In the genomic region with DNA sequence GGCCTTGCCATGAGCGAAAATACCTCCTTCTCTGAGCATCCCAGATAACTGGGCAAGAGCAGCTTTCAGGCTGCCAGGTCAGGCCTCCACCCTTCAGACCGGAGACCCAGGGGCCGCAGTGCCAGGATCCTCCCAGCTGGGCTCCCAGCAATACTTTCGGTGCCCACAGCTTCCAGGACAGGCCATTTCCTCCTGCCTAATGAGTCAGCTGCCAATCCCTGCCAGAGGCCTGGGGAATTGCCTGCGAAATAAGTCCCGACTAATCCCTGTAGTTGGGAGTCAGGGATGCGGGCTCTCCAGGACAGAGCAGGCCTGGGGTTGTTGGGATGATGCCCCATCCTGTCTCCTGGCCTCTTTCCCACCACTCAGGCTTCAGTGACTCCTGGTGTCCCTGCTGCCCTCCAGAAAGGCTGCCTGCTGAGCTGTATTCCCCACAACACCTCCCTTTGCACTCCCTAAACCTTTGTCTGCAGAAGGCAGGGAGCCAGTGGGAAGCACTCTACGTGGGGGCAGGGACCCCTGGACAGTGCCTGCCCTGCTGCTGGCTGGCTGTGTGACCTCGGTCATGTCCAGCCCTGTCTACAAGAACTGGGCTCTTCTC, we compare ENCODE assay signal across 12 cellular contexts.
DNase-seq lines count a peak whose midpoint lies in the region; ATAC-seq and FAIRE-seq lines count a peak whose summit lies in the region.
"Had no signal": no experiment of that assay in that cellular context is flagged by ENCODE, and none has a peak within 500 bp of the region (broad histone marks: within the 10 kb centered on the region; RNA-seq: fewer than 3 reads in every experiment).

No MANE protein-coding gene starts in this region.

- FAIRE-seq in HTR-8/SVneo (lab: Jason Lieb, UNC): no peak
- FAIRE-seq: GM12878 had no signal

- peak overlapping the region; percentile 26 for H3K27ac ChIP-seq in caudate nucleus (ENCODE audit: low read depth, low read length)
- H3K27ac ChIP-seq: 22Rv1 had no signal

- no peak overlapping the region for H3K4me3 Mint-ChIP-seq in stimulated activated effector memory CD8-positive, alpha-beta T cell treated with anti-CD3 and anti-CD28 coated beads, Interleukin-12 subunit alpha, Interleukin-12 subunit beta, amount 100 ng/mL, for 72 hours
- H3K4me3 Mint-ChIP-seq in T-helper 2 cell treated with Interferon-gamma antibody and Interleukin-4, amounts not matched to agents 5 μg/mL and 100 μg/mL, for 36 hours: no peak overlapping the region

- no peak overlapping the region for H3K27ac Mint-ChIP-seq in stimulated activated effector memory CD8-positive, alpha-beta T cell treated with anti-CD3 and anti-CD28 coated beads, Interleukin-12 subunit alpha, Interleukin-12 subunit beta, amount 100 ng/mL, for 72 hours
- no peak overlapping the region for H3K27ac Mint-ChIP-seq in T-helper 2 cell treated with Interferon-gamma antibody and Interleukin-4, amounts not matched to agents 5 μg/mL and 100 μg/mL, for 36 hours

- no peaks in the 10 kb centered on the region for H3K9me3 Mint-ChIP-seq in stimulated activated effector memory CD8-positive, alpha-beta T cell treated with anti-CD3 and anti-CD28 coated beads, Interleukin-12 subunit alpha, Interleukin-12 subunit beta, amount 100 ng/mL, for 72 hours
- no peaks in the 10 kb centered on the region for H3K9me3 Mint-ChIP-seq in T-helper 2 cell treated with Interferon-gamma antibody and Interleukin-4, amounts not matched to agents 5 μg/mL and 100 μg/mL, for 36 hours

- DNase-seq in 8988T (peak; percentile 49), HTR-8/SVneo (ENCODE audit: insufficient read length, low spot score) (peak; percentile 31), caudate nucleus (lab: John Stamatoyannopoulos, UW) (peak in 23 of 61 donors; percentile 6 to 73 (median 24)), iris pigment epithelial cell (ENCODE audit: low read depth) (peak; percentile 7), UCSD-AML1 (lab: John Stamatoyannopoulos, UW; ENCODE audit: unreplicated experiment) (no peak)
- DNase-seq in stimulated activated effector memory CD8-positive, alpha-beta T cell treated with anti-CD3 and anti-CD28 coated beads, Interleukin-12 subunit alpha, Interleukin-12 subunit beta, amount 100 ng/mL, for 72 hours (ENCODE audit: low spot score in 2 of 2): no peak
- no peak for DNase-seq in T-helper 2 cell treated with Interferon-gamma antibody and Interleukin-4, amounts not matched to agents 5 μg/mL and 100 μg/mL, for 36 hours (ENCODE audit: low spot score)
- DNase-seq: NCI-H1694 treated with DMSO at 0.1 percent for 48 hours; stimulated activated CD8-positive, alpha-beta memory T cell treated with anti-CD3 and anti-CD28 coated beads, Interleukin-4, amount 100 ng/mL, for 48 hours had no signal

- no peaks in the 10 kb centered on the region for H3K36me3 Mint-ChIP-seq in stimulated activated effector memory CD8-positive, alpha-beta T cell treated with anti-CD3 and anti-CD28 coated beads, Interleukin-12 subunit alpha, Interleukin-12 subunit beta, amount 100 ng/mL, for 72 hours
- H3K36me3 Mint-ChIP-seq in T-helper 2 cell treated with Interferon-gamma antibody and Interleukin-4, amounts not matched to agents 5 μg/mL and 100 μg/mL, for 36 hours (ENCODE audit: low read depth): no peaks in the 10 kb centered on the region

- no peaks in the 10 kb centered on the region for H3K4me1 Mint-ChIP-seq in stimulated activated effector memory CD8-positive, alpha-beta T cell treated with anti-CD3 and anti-CD28 coated beads, Interleukin-12 subunit alpha, Interleukin-12 subunit beta, amount 100 ng/mL, for 72 hours
- H3K4me1 Mint-ChIP-seq in T-helper 2 cell treated with Interferon-gamma antibody and Interleukin-4, amounts not matched to agents 5 μg/mL and 100 μg/mL, for 36 hours (ENCODE audit: low read depth): no peaks in the 10 kb centered on the region

- H3K27me3 Mint-ChIP-seq in T-helper 2 cell treated with Interferon-gamma antibody and Interleukin-4, amounts not matched to agents 5 μg/mL and 100 μg/mL, for 36 hours (ENCODE audit: low read depth): no peaks in the 10 kb centered on the region

- ATAC-seq in stimulated activated effector memory CD8-positive, alpha-beta T cell treated with anti-CD3 and anti-CD28 coated beads, Interleukin-12 subunit alpha, Interleukin-12 subunit beta, amount 100 ng/mL, for 72 hours: no peak
- no peak for ATAC-seq in HG03469 (IDR thresholded peaks at IDR 0.05; ENCODE audit: unreplicated experiment)
- ATAC-seq: GM12878 had no signal

Comparison
In these comparisons a context has a peak if more than half of its experiments do, and no peak if none do; other contexts are left out.
1. DNase-seq: peak in 8988T (single experiment), HTR-8/SVneo (single experiment) and iris pigment epithelial cell (single experiment); none in UCSD-AML1 (single experiment), stimulated activated effector memory CD8-positive, alpha-beta T cell treated with anti-CD3 and anti-CD28 coated beads, Interleukin-12 subunit alpha, Interleukin-12 subunit beta, amount 100 ng/mL, for 72 hours (0 of 2) and T-helper 2 cell treated with Interferon-gamma antibody and Interleukin-4, amounts not matched to agents 5 μg/mL and 100 μg/mL, for 36 hours (single experiment).